In genomic region chr3:13280856-13281656, GRCh38 we compare ENCODE assay signal across 9 cellular contexts.
DNase-seq lines count a peak whose midpoint lies in the region; ATAC-seq and TF ChIP-seq lines count a peak whose summit lies in the region.
"Had no signal": no experiment of that assay in that cellular context is flagged by ENCODE, and none has a peak within 500 bp of the region (broad histone marks: within the 10 kb centered on the region; RNA-seq: fewer than 3 reads in every experiment).

No MANE protein-coding gene starts in this region.

- intact Hi-C loops in activated CD4-positive, alpha-beta T cell treated with anti-CD3 and anti-CD28 coated beads for 36 hours (cut with DNase I, micrococcal nuclease), result loop anchor here (5.0 kb wide), 1 partner anchor 189 kb away; no protein-coding TSS in a partner anchor

- in situ Hi-C loops in GM13977 (cut with MboI; ENCODE audit: low pct_unique_long_range_greater_than_20kb, low sequenced_read_pairs, unreplicated experiment), result no loop called here

- H3K36me3 Mint-ChIP-seq in activated CD4-positive, alpha-beta T cell treated with anti-CD3 and anti-CD28 coated beads for 36 hours (ENCODE audit: low read depth), result peaks cover 12% of the 10 kb centered on the region
- H3K36me3 Mint-ChIP-seq in activated CD4-positive, alpha-beta T cell treated with anti-CD3 and anti-CD28 coated beads, Interleukin-2, amount 10 ng/mL, durations not matched to agents 7 days and 5 days (ENCODE audit: low read depth), result peaks cover 11% of the 10 kb centered on the region
- peaks cover 7% of the 10 kb centered on the region for H3K36me3 Mint-ChIP-seq in activated naive CD8-positive, alpha-beta T cell

- peaks cover 9% of the 10 kb centered on the region for H3K4me1 Mint-ChIP-seq in activated CD4-positive, alpha-beta T cell treated with anti-CD3 and anti-CD28 coated beads for 36 hours
- H3K4me1 Mint-ChIP-seq in activated CD4-positive, alpha-beta T cell treated with anti-CD3 and anti-CD28 coated beads, Interleukin-2, amount 10 ng/mL, durations not matched to agents 7 days and 5 days, result peaks cover 7% of the 10 kb centered on the region
- peaks cover 11% of the 10 kb centered on the region for H3K4me1 Mint-ChIP-seq in activated naive CD8-positive, alpha-beta T cell (ENCODE audit: low read depth)

- H3K27ac Mint-ChIP-seq in activated CD4-positive, alpha-beta T cell treated with anti-CD3 and anti-CD28 coated beads for 36 hours, result no peak overlapping the region
- H3K27ac Mint-ChIP-seq in activated CD4-positive, alpha-beta T cell treated with anti-CD3 and anti-CD28 coated beads, Interleukin-2, amount 10 ng/mL, durations not matched to agents 7 days and 5 days, result no peak overlapping the region
- no peak overlapping the region for H3K27ac Mint-ChIP-seq in activated naive CD8-positive, alpha-beta T cell

- peaks cover 0 to 17% (median 10%) of the 10 kb centered on the region in 5 donors for H3K9me3 ChIP-seq in subcutaneous abdominal adipose tissue (ENCODE audit: control insufficient read depth in 5 of 5, low read length in 5 of 5)

- POLR2A ChIA-PET in activated CD4-positive, alpha-beta T cell treated with anti-CD3 and anti-CD28 coated beads for 36 hours (lab: Charles Lee), result no interaction called here
- POLR2A ChIA-PET in activated CD4-positive, alpha-beta T cell treated with anti-CD3 and anti-CD28 coated beads, Interleukin-2, amount 10 ng/mL, durations not matched to agents 7 days and 5 days (lab: Charles Lee), result no interaction called here

- no peak for TF ChIP-seq CTCF in GM13977 (IDR thresholded peaks at IDR 0.05; ENCODE audit: extremely low read depth, insufficient read depth, missing control alignments)

- no peaks in the 10 kb centered on the region for H3K36me3 ChIP-seq in subcutaneous abdominal adipose tissue (ENCODE audit: control insufficient read depth in 5 of 5, insufficient read depth in 5 of 5, low read length in 5 of 5)

- no peak for DNase-seq in activated CD4-positive, alpha-beta T cell treated with anti-CD3 and anti-CD28 coated beads for 36 hours
- DNase-seq in activated CD4-positive, alpha-beta T cell treated with anti-CD3 and anti-CD28 coated beads, Interleukin-2, amount 10 ng/mL, durations not matched to agents 7 days and 5 days, result no peak
- DNase-seq in left lobe of liver (ENCODE audit: low spot score) (no peak), GM13977 (ENCODE audit: low spot score) (no peak), AG08396 (ENCODE audit: low spot score) (no peak)
- DNase-seq: activated CD4-positive, alpha-beta T cell treated with anti-CD3 and anti-CD28 coated beads, Interleukin-2, amount 50 U/mL, for 1 hour had no signal

- peak overlapping the region; percentile 45 to 65 (median 62) for H3K4me3 ChIP-seq in subcutaneous abdominal adipose tissue (ENCODE audit: low read depth in 1 of 5, low read length in 5 of 5)

- no peak overlapping the region for H3K27ac ChIP-seq in subcutaneous abdominal adipose tissue (ENCODE audit: low read depth, low read length)

- peak overlapping the region; percentile 38 for H3K4me3 Mint-ChIP-seq in activated CD4-positive, alpha-beta T cell treated with anti-CD3 and anti-CD28 coated beads for 36 hours
- no peak overlapping the region for H3K4me3 Mint-ChIP-seq in activated CD4-positive, alpha-beta T cell treated with anti-CD3 and anti-CD28 coated beads, Interleukin-2, amount 10 ng/mL, durations not matched to agents 7 days and 5 days
- peak overlapping the region; percentile 74 for H3K4me3 Mint-ChIP-seq in activated naive CD8-positive, alpha-beta T cell

- peaks cover 10% of the 10 kb centered on the region for H3K9me3 Mint-ChIP-seq in activated CD4-positive, alpha-beta T cell treated with anti-CD3 and anti-CD28 coated beads for 36 hours (ENCODE audit: low read depth)
- peaks cover 15% of the 10 kb centered on the region for H3K9me3 Mint-ChIP-seq in activated CD4-positive, alpha-beta T cell treated with anti-CD3 and anti-CD28 coated beads, Interleukin-2, amount 10 ng/mL, durations not matched to agents 7 days and 5 days
- peaks cover 9% of the 10 kb centered on the region for H3K9me3 Mint-ChIP-seq in activated naive CD8-positive, alpha-beta T cell (ENCODE audit: low read depth)

- ATAC-seq in activated CD4-positive, alpha-beta T cell treated with anti-CD3 and anti-CD28 coated beads for 36 hours, result no peak
- ATAC-seq in left lobe of liver (peak; percentile 0), GM19351 (IDR thresholded peaks at IDR 0.05; ENCODE audit: unreplicated experiment) (no peak)

- no peak overlapping the region for H3K9ac ChIP-seq in subcutaneous abdominal adipose tissue (ENCODE audit: low read length in 5 of 5)

- CTCF ChIA-PET in activated CD4-positive, alpha-beta T cell treated with anti-CD3 and anti-CD28 coated beads for 36 hours (lab: Charles Lee), result no interaction called here
- CTCF ChIA-PET in activated CD4-positive, alpha-beta T cell treated with anti-CD3 and anti-CD28 coated beads, Interleukin-2, amount 10 ng/mL, durations not matched to agents 7 days and 5 days (lab: Charles Lee), result interaction anchor here (1.0 kb wide), 1 partner anchor 189 kb away, joined by 3 read pairs; no protein-coding TSS in a partner anchor

- peaks cover 0 to 31% (median 16%) of the 10 kb centered on the region in 5 donors for H3K27me3 ChIP-seq in subcutaneous abdominal adipose tissue (ENCODE audit: control insufficient read depth in 5 of 5, insufficient read depth in 4 of 5, low read length in 5 of 5)

- H3K4me1 ChIP-seq in subcutaneous abdominal adipose tissue (ENCODE audit: control insufficient read depth in 5 of 5, insufficient read depth in 5 of 5, low read length in 5 of 5), result peaks cover 0 to 50% (median 44%) of the 10 kb centered on the region in 5 donors

- H3K27me3 Mint-ChIP-seq in activated CD4-positive, alpha-beta T cell treated with anti-CD3 and anti-CD28 coated beads for 36 hours, result peaks cover 32% of the 10 kb centered on the region
- peaks cover 29% of the 10 kb centered on the region for H3K27me3 Mint-ChIP-seq in activated CD4-positive, alpha-beta T cell treated with anti-CD3 and anti-CD28 coated beads, Interleukin-2, amount 10 ng/mL, durations not matched to agents 7 days and 5 days
- H3K27me3 Mint-ChIP-seq in activated naive CD8-positive, alpha-beta T cell, result peaks cover 22% of the 10 kb centered on the region
